ENCODE assay signal across 18 cellular contexts in the genomic region with DNA sequence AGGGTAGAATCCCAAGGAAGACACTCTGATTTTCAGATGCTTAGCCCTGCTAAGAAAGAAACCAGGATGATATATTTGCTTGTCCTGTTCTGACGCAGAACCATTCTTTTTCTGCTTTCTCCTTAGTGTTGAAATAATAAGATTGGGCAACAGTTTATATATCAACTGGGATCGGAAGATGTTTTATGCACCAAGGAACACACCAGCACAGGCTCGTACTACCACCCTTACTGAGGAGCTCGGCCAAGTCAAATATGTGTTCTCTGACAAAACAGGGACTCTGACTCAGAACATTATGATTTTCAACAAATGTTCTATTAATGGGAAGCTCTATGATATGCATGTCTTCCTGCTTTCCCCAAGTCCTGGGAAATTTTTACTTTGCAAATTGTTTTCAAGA. TPM values are rescaled to one million over a fixed set of nuclear protein-coding genes. Genes with fewer than 3 reads are reported as not detected.
DNase-seq lines count a peak whose midpoint lies in the region; ATAC-seq and TF ChIP-seq lines count a peak whose summit lies in the region.
"Had no signal": no experiment of that assay in that cellular context is flagged by ENCODE, and none has a peak within 500 bp of the region (broad histone marks: within the 10 kb centered on the region; RNA-seq: fewer than 3 reads in every experiment).

No MANE protein-coding gene starts in this region.

- H3K4me3 ChIP-seq in mammary epithelial cell (replicated peaks in 1 of 3; ENCODE audit: insufficient read depth in 1 of 3, low read depth in 2 of 3, low read length in 3 of 3) (no peak overlapping the region), thoracic aorta (peak overlapping the region; percentile 41), spleen (no peak overlapping the region)
- H3K4me3 ChIP-seq: neural progenitor cell, Peyer's patch had no signal

- no peak overlapping the region for H3K4me2 ChIP-seq in mammary epithelial cell (ENCODE audit: insufficient read depth, low read depth, low read length)
- H3K4me2 ChIP-seq: neural progenitor cell had no signal

- H3K79me2 ChIP-seq in mammary epithelial cell (ENCODE audit: insufficient read depth, low read length): no peaks in the 10 kb centered on the region

- H2AFZ ChIP-seq in mammary epithelial cell (ENCODE audit: low read depth, low read length): no peak overlapping the region
- H2AFZ ChIP-seq: neural progenitor cell had no signal

- H3K27me3 ChIP-seq in mammary epithelial cell (ENCODE audit: insufficient read depth, low read length) (no peaks in the 10 kb centered on the region), thoracic aorta (replicated peaks; ENCODE audit: insufficient read depth) (no peaks in the 10 kb centered on the region), spleen (replicated peaks in 1 of 7) (no peaks in the 10 kb centered on the region)
- H3K27me3 ChIP-seq: Peyer's patch had no signal

- dilution Hi-C loops in mammary epithelial cell (cut with HindIII; ENCODE audit: low sequenced_read_pairs): loop anchor here (5.0 to 25.0 kb wide), 3 partner anchors 81 to 326 kb away; no protein-coding TSS in a partner anchor

- peak; percentile 77 for DNase-seq in GM04503 (ENCODE audit: low read depth)
- peak; percentile 67 for DNase-seq in mammary epithelial cell
- peak; percentile 42 for DNase-seq in kidney glomerular epithelial cell (lab: John Stamatoyannopoulos, UW)
- no peak for DNase-seq in thoracic aorta (ENCODE audit: low spot score)
- DNase-seq in NCI-H2107 (lab: John Stamatoyannopoulos, UW): no peak
- DNase-seq in spleen: no peak
- DNase-seq: activated B cell treated with CpG ODN at 0.5 μM for 24 hours; activated CD8-positive, alpha-beta memory T cell treated with anti-CD3 and anti-CD28 coated beads, Interleukin-2, amount 10 ng/mL, durations not matched to agents 7 days and 5 days; activated naive CD4-positive, alpha-beta T cell; CD4-positive, alpha-beta T cell; central memory CD4-positive, alpha-beta T cell; NCI-H2029; NCI-H69; Peyer's patch; substantia nigra; T-cell had no signal

- BruUV-seq in mammary epithelial cell (replicated peaks; lab: Mats Ljungman, UMichigan): no TSS peak

- no peaks in the 10 kb centered on the region for H3K36me3 ChIP-seq in mammary epithelial cell (ENCODE audit: insufficient read depth, low read length)
- no peaks in the 10 kb centered on the region for H3K36me3 ChIP-seq in thoracic aorta
- H3K36me3 ChIP-seq in spleen: no peaks in the 10 kb centered on the region
- H3K36me3 ChIP-seq: neural progenitor cell, Peyer's patch had no signal

- no peak overlapping the region for H3K9ac ChIP-seq in mammary epithelial cell (ENCODE audit: insufficient read depth, low read length)
- H3K9ac ChIP-seq: neural progenitor cell had no signal

- no peak for TF ChIP-seq POLR2A in spleen (IDR thresholded peaks at IDR 0.05)

- TF ChIP-seq CTCF in mammary epithelial cell (conservative IDR thresholded peaks at IDR 0.05 in 1 of 2, IDR thresholded peaks at IDR 0.05 in 1 of 2; ENCODE audit: extremely low read depth in 1 of 2, insufficient read depth in 1 of 2, low read depth in 1 of 2, low read length in 2 of 2): no peak
- no peak for TF ChIP-seq CTCF in thoracic aorta (IDR thresholded peaks at IDR 0.05)
- TF ChIP-seq CTCF in spleen (IDR thresholded peaks at IDR 0.05 in 8 of 11, conservative IDR thresholded peaks at IDR 0.05 in 3 of 11): no peak

- intact Hi-C loops in mammary epithelial cell (cut with micrococcal nuclease): no loop called here
- intact Hi-C loops in spleen (cut with DNase I; ENCODE audit: low total_unique reads): no loop called here

- WGBS in mammary epithelial cell (ENCODE audit: low coverage, missing lambda C conversion rate): 88% methylated on average over 4 of the region's 4 CpGs
- WGBS in spleen, 5 donors: 80 to 96% (median 90%) methylated on average over 4 of the region's 4 CpGs

- ATAC-seq in thoracic aorta (ENCODE audit: insufficient number of reproducible peaks, low FRiP score, low read depth): peak; percentile 97
- no peak for ATAC-seq in GM18498 (IDR thresholded peaks at IDR 0.05; ENCODE audit: unreplicated experiment)
- ATAC-seq: activated CD8-positive, alpha-beta memory T cell treated with anti-CD3 and anti-CD28 coated beads, Interleukin-2, amount 10 ng/mL, durations not matched to agents 7 days and 5 days; T-cell had no signal

- H3K9me3 ChIP-seq in mammary epithelial cell (replicated peaks; ENCODE audit: insufficient read depth, low read length): no peaks in the 10 kb centered on the region
- H3K9me3 ChIP-seq in thoracic aorta: no peaks in the 10 kb centered on the region
- H3K9me3 ChIP-seq in spleen: no peaks in the 10 kb centered on the region
- H3K9me3 ChIP-seq: Peyer's patch had no signal

- no peaks in the 10 kb centered on the region for H3K4me1 ChIP-seq in mammary epithelial cell (ENCODE audit: insufficient read depth, low read length)
- H3K4me1 ChIP-seq in thoracic aorta (ENCODE audit: control insufficient read depth in 1 of 2, low read depth in 2 of 2): peaks cover 8 to 17% of the 10 kb centered on the region in 2 donors
- H3K4me1 ChIP-seq in spleen: no peaks in the 10 kb centered on the region
- H3K4me1 ChIP-seq: neural progenitor cell, Peyer's patch had no signal

- in situ Hi-C loops in mammary epithelial cell (cut with MboI; ENCODE audit: low sequenced_read_pairs in 2 of 2): loop anchor here (10.0 kb wide), 2 partner anchors 566 to 576 kb away; a partner anchor contains a TSS

- CTCF ChIA-PET in mammary epithelial cell (lab: Charles Lee; ENCODE audit: low non-redundant PET): no interaction called here

- H4K20me1 ChIP-seq in mammary epithelial cell (ENCODE audit: insufficient read depth, low read length): no peaks in the 10 kb centered on the region

- H3K27ac ChIP-seq in mammary epithelial cell (ENCODE audit: insufficient read depth, low read depth, low read length) (no peak overlapping the region), thoracic aorta (peak overlapping the region; percentile 78 to 87), spleen (no peak overlapping the region)
- H3K27ac ChIP-seq: neural progenitor cell, Peyer's patch had no signal

RNA-seq across cellular contexts. Expression of gene RUSC2, which starts 19.0 kb away (rescaled TPM):
- total RNA-seq in mammary epithelial cell: 10 to 100 TPM; 27.3 to 30.0 TPM
- polyA plus RNA-seq in mammary epithelial cell: 8.6 TPM
- 14.2 TPM for polyA minus RNA-seq in mammary epithelial cell
- total RNA-seq in thoracic aorta: 100 to 1,000 TPM in 1 of 2 donors, 10 to 100 TPM in 1; 89.8 to 124 TPM
- total RNA-seq in spleen: 10 to 100 TPM; 11.5 to 41.9 (median 15.0) TPM
- 10 to 100 TPM in 1 of 3 donors, 1 to 10 TPM in 2; 2.5 to 12.1 (median 5.3) TPM for polyA plus RNA-seq in spleen

Comparison
In these comparisons a context has a peak if more than half of its experiments do, and no peak if none do; other contexts are left out.
1. DNase-seq: peak in GM04503 (single experiment), mammary epithelial cell (single experiment) and kidney glomerular epithelial cell (single experiment); none in thoracic aorta (single experiment), NCI-H2107 (single experiment) and spleen (single experiment).
2. H3K27ac ChIP-seq: peak in thoracic aorta (2 of 2); none in mammary epithelial cell (single experiment) and spleen (0 of 8).